In genomic region chr20:38973546-38974120, GRCh38 we compare ENCODE assay signal across 11 cellular contexts. TPM values are rescaled to one million over a fixed set of nuclear protein-coding genes. Genes with fewer than 3 reads are reported as not detected.
A peak's percentile ranks its signal among the peaks of the same experiment; 100 is the strongest.
DNase-seq lines count a peak whose midpoint lies in the region; ATAC-seq and TF ChIP-seq lines count a peak whose summit lies in the region.
"Had no signal": no experiment of that assay in that cellular context is flagged by ENCODE, and none has a peak within 500 bp of the region (broad histone marks: within the 10 kb centered on the region; RNA-seq: fewer than 3 reads in every experiment).

No MANE protein-coding gene starts in this region.

- no peak overlapping the region for H3K9ac ChIP-seq in SK-N-SH
- H3K9ac ChIP-seq in muscle layer of colon (ENCODE audit: low read length), result no peak overlapping the region

- no peak for TF ChIP-seq RAD21 in SK-N-SH (IDR thresholded peaks at IDR 0.05; ENCODE audit: low read length)

- CTCF ChIA-PET in SK-N-SH (lab: Yijun Ruan, JAX), result interaction anchor here (1.1 to 1.6 kb wide), 4 partner anchors 21 to 76 kb away, joined by 3 to 5 read pairs (median 4); no protein-coding TSS in a partner anchor

- intact Hi-C loops in esophagus squamous epithelium (cut with DNase I), result no loop called here
- intact Hi-C loops in aorta (cut with DNase I), result no loop called here

- H3K4me2 ChIP-seq in SK-N-SH, result peak overlapping the region; percentile 3

- H3K9me3 ChIP-seq in SK-N-SH, result no peaks in the 10 kb centered on the region
- H3K9me3 ChIP-seq in esophagus squamous epithelium, result no peaks in the 10 kb centered on the region
- no peaks in the 10 kb centered on the region for H3K9me3 ChIP-seq in muscle layer of colon (ENCODE audit: low read length)
- H3K9me3 ChIP-seq in aorta (ENCODE audit: control insufficient read depth, low read length), result no peaks in the 10 kb centered on the region
- H3K9me3 ChIP-seq in HAP-1, result no peaks in the 10 kb centered on the region

- no peaks in the 10 kb centered on the region for H3K27me3 ChIP-seq in SK-N-SH (ENCODE audit: insufficient read depth)
- H3K27me3 ChIP-seq in esophagus squamous epithelium, result no peaks in the 10 kb centered on the region
- H3K27me3 ChIP-seq in muscle layer of colon (ENCODE audit: control insufficient read depth in 1 of 2, insufficient read depth in 2 of 2, low read length in 2 of 2), result no peaks in the 10 kb centered on the region
- H3K27me3 ChIP-seq in aorta (ENCODE audit: control insufficient read depth in 1 of 2, insufficient read depth in 2 of 2, low read length in 1 of 2), result no peaks in the 10 kb centered on the region
- no peaks in the 10 kb centered on the region for H3K27me3 ChIP-seq in HAP-1 (ENCODE audit: low read depth)

- no peaks in the 10 kb centered on the region for H3K9me2 ChIP-seq in SK-N-SH

- no peak for TF ChIP-seq EP300 in SK-N-SH (IDR thresholded peaks at IDR 0.05; ENCODE audit: borderline replicate concordance in 1 of 2, low read depth in 1 of 2, low read length in 1 of 2)

- peaks cover 11% of the 10 kb centered on the region for H3F3A ChIP-seq in SK-N-SH (replicated peaks; ENCODE audit: insufficient read depth)

- H3K79me2 ChIP-seq in SK-N-SH (ENCODE audit: insufficient read depth), result peaks cover 34% of the 10 kb centered on the region

- DNase-seq in EL (peak; percentile 62), SK-N-SH (no peak), esophagus squamous epithelium (lab: John Stamatoyannopoulos, UW) (no peak), aorta (no peak), OCI-M2 (lab: John Stamatoyannopoulos, UW; ENCODE audit: unreplicated experiment) (no peak), HAP-1 (ENCODE audit: low spot score in 2 of 2) (no peak), D341Med (ENCODE audit: low spot score) (no peak)
- DNase-seq: activated CD4-positive, alpha-beta T cell treated with anti-CD3 and anti-CD28 coated beads, Interleukin-2, amount 50 U/mL, for 4 hours; activated naive CD4-positive, alpha-beta T cell treated with anti-CD3 and anti-CD28 coated beads, Interleukin-2, amount 50 U/mL, for 16 hours; NCI-H2029 had no signal

- no peak overlapping the region for H2AFZ ChIP-seq in SK-N-SH (ENCODE audit: low read depth)

- peak overlapping the region in 1 of 2 experiments; percentile 47; a peak in 1 of 4 replicates for H3K27ac ChIP-seq in SK-N-SH (ENCODE audit: low read depth in 2 of 2, low read length in 1 of 2)
- H3K27ac ChIP-seq in esophagus squamous epithelium, result peak overlapping the region; percentile 14 to 77 (median 40)
- peak overlapping the region; percentile 68 for H3K27ac ChIP-seq in muscle layer of colon (ENCODE audit: low read depth, low read length)
- peak overlapping the region in 1 of 2 donors; percentile 30 for H3K27ac ChIP-seq in aorta (ENCODE audit: low read depth in 1 of 2, low read length in 2 of 2)

- WGBS in SK-N-SH (ENCODE audit: low lambda C conversion rate), result 72% methylated on average over 7 of the region's 7 CpGs
- 30 to 34% methylated on average over 7 of the region's 7 CpGs for WGBS in esophagus squamous epithelium, 2 donors
- 56 to 63% methylated on average over 7 of the region's 7 CpGs for WGBS in aorta, 2 donors

- peaks cover 0 to 24% of the 10 kb centered on the region in 2 experiments; a peak in 1 of 4 replicates for H3K4me1 ChIP-seq in SK-N-SH (ENCODE audit: control insufficient read depth in 1 of 2, insufficient read depth in 2 of 2, low read depth in 1 of 2, low read length in 1 of 2)
- H3K4me1 ChIP-seq in esophagus squamous epithelium, result peaks cover 0 to 42% (median 0%) of the 10 kb centered on the region in 3 donors
- peaks cover 46% of the 10 kb centered on the region for H3K4me1 ChIP-seq in muscle layer of colon (ENCODE audit: insufficient read depth, low read length)
- no peaks in the 10 kb centered on the region for H3K4me1 ChIP-seq in aorta (ENCODE audit: control insufficient read depth in 1 of 2, insufficient read depth in 2 of 2, low read length in 2 of 2)
- H3K4me1 ChIP-seq in HAP-1, result no peaks in the 10 kb centered on the region; the same call in 1 of the 2 replicates

- POLR2A ChIA-PET in SK-N-SH (lab: Yijun Ruan, JAX), result interaction anchor here (1.3 kb wide), 1 partner anchor 11 kb away, joined by 4 read pairs; the partner anchor contains the start of gene DHX35

- in situ Hi-C loops in HAP-1 (cut with MboI; ENCODE audit: low sequenced_read_pairs), result no loop called here

- ATAC-seq in aorta (ENCODE audit: low FRiP score), result no peak

- no peak for TF ChIP-seq POLR2A in esophagus squamous epithelium (IDR thresholded peaks at IDR 0.05)

- H4K20me1 ChIP-seq in SK-N-SH (ENCODE audit: insufficient read depth), result no peaks in the 10 kb centered on the region

- TF ChIP-seq CTCF in SK-N-SH (IDR thresholded peaks at IDR 0.05) (no peak), esophagus squamous epithelium (IDR thresholded peaks at IDR 0.05) (no peak)

- peaks cover 13 to 29% of the 10 kb centered on the region in 2 experiments for H3K36me3 ChIP-seq in SK-N-SH (replicated peaks in 1 of 2; ENCODE audit: control insufficient read depth in 1 of 2, insufficient read depth in 2 of 2, low read length in 1 of 2)
- peaks cover 0 to 62% (median 4%) of the 10 kb centered on the region in 3 donors for H3K36me3 ChIP-seq in esophagus squamous epithelium
- peaks cover 12% of the 10 kb centered on the region for H3K36me3 ChIP-seq in muscle layer of colon (ENCODE audit: insufficient read depth, low read length)
- peaks cover 0 to 8% of the 10 kb centered on the region in 2 donors for H3K36me3 ChIP-seq in aorta (ENCODE audit: control insufficient read depth in 1 of 2, insufficient read depth in 2 of 2, low read length in 1 of 2)
- peaks cover 15% of the 10 kb centered on the region for H3K36me3 ChIP-seq in HAP-1 (replicated peaks)

- H3K4me3 ChIP-seq in SK-N-SH (ENCODE audit: low read depth in 2 of 2, low read length in 1 of 2), result no peak overlapping the region
- H3K4me3 ChIP-seq in esophagus squamous epithelium, result peak overlapping the region in 1 of 4 donors; percentile 5
- no peak overlapping the region for H3K4me3 ChIP-seq in muscle layer of colon (ENCODE audit: low read depth in 1 of 2, low read length in 2 of 2)
- no peak overlapping the region for H3K4me3 ChIP-seq in aorta (ENCODE audit: low read length in 2 of 2)
- no peak overlapping the region for H3K4me3 ChIP-seq in HAP-1

TF ChIP-seq in SK-N-SH, 30 proteins besides CTCF, POLR2A, EP300 and RAD21 (continues in another document):
- TF ChIP-seq, protein P1, sequence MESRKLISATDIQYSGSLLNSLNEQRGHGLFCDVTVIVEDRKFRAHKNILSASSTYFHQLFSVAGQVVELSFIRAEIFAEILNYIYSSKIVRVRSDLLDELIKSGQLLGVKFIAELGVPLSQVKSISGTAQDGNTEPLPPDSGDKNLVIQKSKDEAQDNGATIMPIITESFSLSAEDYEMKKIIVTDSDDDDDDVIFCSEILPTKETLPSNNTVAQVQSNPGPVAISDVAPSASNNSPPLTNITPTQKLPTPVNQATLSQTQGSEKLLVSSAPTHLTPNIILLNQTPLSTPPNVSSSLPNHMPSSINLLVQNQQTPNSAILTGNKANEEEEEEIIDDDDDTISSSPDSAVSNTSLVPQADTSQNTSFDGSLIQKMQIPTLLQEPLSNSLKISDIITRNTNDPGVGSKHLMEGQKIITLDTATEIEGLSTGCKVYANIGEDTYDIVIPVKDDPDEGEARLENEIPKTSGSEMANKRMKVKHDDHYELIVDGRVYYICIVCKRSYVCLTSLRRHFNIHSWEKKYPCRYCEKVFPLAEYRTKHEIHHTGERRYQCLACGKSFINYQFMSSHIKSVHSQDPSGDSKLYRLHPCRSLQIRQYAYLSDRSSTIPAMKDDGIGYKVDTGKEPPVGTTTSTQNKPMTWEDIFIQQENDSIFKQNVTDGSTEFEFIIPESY (IDR thresholded peaks at IDR 0.05; ENCODE audit: borderline replicate concordance, low read depth), result no peak
- no peak for TF ChIP-seq YY1 (IDR thresholded peaks at IDR 0.05; ENCODE audit: low read depth)
- TF ChIP-seq EZH2phosphoT487 (IDR thresholded peaks at IDR 0.05; ENCODE audit: borderline replicate concordance, low read depth), result no peak
- TF ChIP-seq SMC3 (IDR thresholded peaks at IDR 0.05; ENCODE audit: low read depth, low read length), result no peak
- no peak for TF ChIP-seq FOXJ3 (CRISPR knock-in tag; IDR thresholded peaks at IDR 0.05)
- no peak for TF ChIP-seq TAF1 (IDR thresholded peaks at IDR 0.05; ENCODE audit: borderline replicate concordance, low read depth, low read length)
- TF ChIP-seq CHD2 (IDR thresholded peaks at IDR 0.05; ENCODE audit: low read length, partially characterized antibody), result no peak
- no peak for TF ChIP-seq GATA2 (CRISPR knock-in tag; IDR thresholded peaks at IDR 0.05)

RNA-seq across cellular contexts. Expression of gene DHX35, which starts 11.5 kb away (rescaled TPM):
- 17.1 and 28.5 TPM in 2 replicates for polyA plus RNA-seq in SK-N-SH (2012; rRNA removed)
- 11.3 and 14.3 TPM in 2 replicates for polyA plus RNA-seq in SK-N-SH (2012; cell fraction: cytosol; rRNA removed)
- polyA plus RNA-seq in SK-N-SH (2012; cell fraction: nucleus; rRNA removed), result 59.1 and 88.4 TPM in 2 replicates
- total RNA-seq in esophagus squamous epithelium, result 10 to 100 TPM in 2 of 4 donors, 1 to 10 TPM in 2; 4.4 to 14.7 (median 10.8) TPM
- total RNA-seq in aorta, result 10 to 100 TPM; 11.3 TPM
- 10 to 100 TPM in 1 of 2 donors, 1 to 10 TPM in 1; 4.8 to 15.5 TPM for polyA plus RNA-seq in aorta

RNA-seq across cellular contexts. Expression of gene FAM83D, which starts 47.4 kb away (rescaled TPM):
- polyA plus RNA-seq in SK-N-SH (2012; rRNA removed) (18.9 and 21.5 TPM in 2 replicates), aorta (1 to 10 TPM; 1.1 to 2.7 TPM)
- polyA plus RNA-seq in SK-N-SH (2012; cell fraction: cytosol; rRNA removed), result 17.3 and 20.6 TPM in 2 replicates
- polyA plus RNA-seq in SK-N-SH (2012; cell fraction: nucleus; rRNA removed), result 16.9 and 18.8 TPM in 2 replicates
- total RNA-seq in esophagus squamous epithelium (100 to 1,000 TPM in 1 of 4 donors, 10 to 100 TPM in 3; 53.8 to 105 (median 81.9) TPM), aorta (1 to 10 TPM; 3.4 to 6.1 TPM)

Comparison
In these comparisons a context has a peak if more than half of its experiments do, and no peak if none do; other contexts are left out.
1. RNA of gene FAM83D, which starts 47.4 kb away (total RNA-seq): 53.8 to 105 TPM in esophagus squamous epithelium; 3.4 to 6.1 TPM in aorta; every median in the first group is over 4 times any median in the second.